In the genomic region with DNA sequence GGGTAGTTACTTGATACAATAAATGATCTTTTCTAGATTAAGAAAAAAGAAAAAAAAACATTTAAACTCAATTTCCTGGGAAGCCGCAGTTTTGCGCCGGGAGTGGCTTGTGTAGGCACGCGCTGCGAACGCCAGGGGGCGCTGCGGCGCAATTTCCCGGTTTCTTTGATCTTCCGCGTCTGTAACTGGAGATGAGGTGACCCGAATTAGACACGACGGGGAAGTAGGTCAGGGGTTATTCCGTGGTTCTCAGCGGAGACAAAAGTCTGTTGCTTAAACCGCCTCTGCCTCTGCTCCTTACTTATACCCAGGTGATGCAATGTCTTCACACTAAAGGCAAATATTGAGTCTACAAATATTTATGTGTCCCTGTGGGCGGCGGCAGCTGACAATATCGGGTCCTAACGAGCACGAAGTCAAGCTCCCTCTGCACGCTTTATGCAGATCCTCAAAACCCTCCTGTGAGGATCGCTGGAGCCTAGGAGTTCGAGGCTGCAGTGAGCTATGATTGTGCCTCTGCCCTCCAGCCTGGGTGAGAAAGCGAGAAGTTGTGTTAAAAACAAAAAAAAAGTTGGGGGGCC, we compare ENCODE assay signal across 8 cellular contexts. TPM values are rescaled to one million over a fixed set of nuclear protein-coding genes. Genes with fewer than 3 reads are reported as not detected.
DNase-seq lines count a peak whose midpoint lies in the region; ATAC-seq and TF ChIP-seq lines count a peak whose summit lies in the region.

No MANE protein-coding gene starts in this region.

- H3K27ac ChIP-seq in thymus (ENCODE audit: low read depth) = peak overlapping the region; percentile 97

- ATAC-seq in SK-N-SH treated with all-trans-retinoic acid at 6 μM for 48 hours (peak; percentile 78), GM21367 (IDR thresholded peaks at IDR 0.05; ENCODE audit: unreplicated experiment) (no peak)

- peak overlapping the region; percentile 31 for H3K27ac Mint-ChIP-seq in osteocyte (ENCODE audit: unreplicated experiment)

- peak; percentile 94 for TF ChIP-seq CTCF in GM06990 (IDR thresholded peaks at IDR 0.05; ENCODE audit: insufficient read depth, low read length, poor library complexity, severe bottlenecking)
- TF ChIP-seq CTCF in osteocyte (IDR thresholded peaks at IDR 0.05) = peak; percentile 99

- peak overlapping the region; percentile 5; the same call in 1 of the 2 replicates for H3K4me3 ChIP-seq in GM06990 (replicated peaks; ENCODE audit: low read depth, low read length)
- H3K4me3 ChIP-seq in thymus (ENCODE audit: low read length) = peak overlapping the region; percentile 22

- DNase-seq in GM06990 (ENCODE audit: extremely low read depth, insufficient read length) = peak; percentile 83
- peak; percentile 84 for DNase-seq in NAMALWA (ENCODE audit: low spot score)
- DNase-seq in activated naive CD4-positive, alpha-beta T cell treated with anti-CD3 and anti-CD28 coated beads, Interleukin-2, amount 50 U/mL, for 16 hours = peak; percentile 77
- peak; percentile 46 for DNase-seq in globus pallidus (ENCODE audit: low spot score)
- peak; percentile 92 for DNase-seq in osteocyte (ENCODE audit: extremely low spot score, unreplicated experiment)

- no peaks in the 10 kb centered on the region for H3K36me3 Mint-ChIP-seq in osteocyte (ENCODE audit: unreplicated experiment)

- H3K36me3 ChIP-seq in GM06990 (ENCODE audit: control insufficient read depth, insufficient read depth, low read length) = peaks cover 2% of the 10 kb centered on the region
- H3K36me3 ChIP-seq in thymus (ENCODE audit: control insufficient read depth, insufficient read depth) = peaks cover 9% of the 10 kb centered on the region

- H3K9me3 ChIP-seq in thymus (ENCODE audit: control insufficient read depth) = no peaks in the 10 kb centered on the region

- WGBS in thymus = 6% methylated on average over 28 of the region's 28 CpGs

- H3K27me3 ChIP-seq in GM06990 (replicated peaks; ENCODE audit: control insufficient read depth, insufficient read depth, low read length) = no peaks in the 10 kb centered on the region
- no peaks in the 10 kb centered on the region for H3K27me3 ChIP-seq in thymus (ENCODE audit: control insufficient read depth, insufficient read depth)

- peaks cover 14% of the 10 kb centered on the region for H3K4me1 ChIP-seq in thymus (ENCODE audit: control insufficient read depth, insufficient read depth, low read length)

- no peaks in the 10 kb centered on the region for H3K9me3 Mint-ChIP-seq in osteocyte (ENCODE audit: unreplicated experiment)

- H3K4me1 Mint-ChIP-seq in osteocyte (ENCODE audit: unreplicated experiment) = peaks cover 3% of the 10 kb centered on the region

- H3K27me3 Mint-ChIP-seq in osteocyte (ENCODE audit: unreplicated experiment) = peaks cover 8% of the 10 kb centered on the region

- H3K4me3 Mint-ChIP-seq in osteocyte (ENCODE audit: unreplicated experiment) = peak overlapping the region; percentile 58

TF ChIP-seq in SK-N-SH treated with all-trans-retinoic acid at 6 μM for 48 hours, 23 proteins besides CTCF, POLR2A, EP300 and RAD21:
- TF ChIP-seq TOX (CRISPR knock-in tag; IDR thresholded peaks at IDR 0.05; ENCODE audit: borderline replicate concordance) (no peak), TCF4 (CRISPR knock-in tag; IDR thresholded peaks at IDR 0.05; ENCODE audit: borderline replicate concordance) (no peak), SNAI2 (CRISPR knock-in tag; IDR thresholded peaks at IDR 0.05) (no peak), ZFP30 (CRISPR knock-in tag; IDR thresholded peaks at IDR 0.05) (no peak), ESRRG (CRISPR knock-in tag; IDR thresholded peaks at IDR 0.05) (no peak)

RNA-seq across cellular contexts. Expression of a gene that starts 15.2 kb away (rescaled TPM):
- 11.6 and 13.6 TPM in 2 replicates for total RNA-seq in osteocyte
- polyA plus RNA-seq in thymus = 140 TPM

RNA-seq across cellular contexts. Expression of a gene that starts 16.7 kb away (rescaled TPM):
- total RNA-seq in osteocyte = not detected in 2 replicates
- 33.1 TPM for polyA plus RNA-seq in thymus

RNA-seq across cellular contexts. Expression of a gene that starts 18.6 kb away (rescaled TPM):
- total RNA-seq in osteocyte = not detected in 2 replicates
- polyA plus RNA-seq in thymus = 9.4 TPM

RNA-seq across cellular contexts. Expression of a gene that starts 22.6 kb away (rescaled TPM):
- total RNA-seq in osteocyte = 89.7 and 122 TPM in 2 replicates
- polyA plus RNA-seq in thymus = 216 TPM

RNA-seq across cellular contexts. Expression of a gene that starts 22.8 kb away (rescaled TPM):
- 40.9 and 41.7 TPM in 2 replicates for total RNA-seq in osteocyte
- polyA plus RNA-seq in thymus = 60.6 TPM
